In the genomic region with DNA sequence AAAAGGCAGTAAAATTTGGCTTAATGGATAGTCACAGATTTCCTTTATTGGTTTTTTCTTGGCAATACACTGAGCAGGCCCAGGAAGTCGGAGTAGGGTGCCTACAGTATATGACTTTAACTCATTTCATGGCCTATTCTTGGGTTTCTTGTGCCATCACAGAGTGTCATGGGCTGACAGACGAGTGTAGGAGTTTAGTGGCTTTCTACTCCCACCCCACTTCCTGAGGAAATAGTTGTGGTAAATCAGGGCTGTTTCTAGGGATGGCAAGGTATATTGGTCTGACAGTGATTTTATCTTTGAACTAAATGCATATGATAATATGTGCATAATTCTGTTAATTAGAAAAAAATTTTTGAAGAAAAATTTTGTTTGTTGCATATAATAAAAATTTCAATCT, we compare ENCODE assay signal across 13 cellular contexts.
A peak's percentile ranks its signal among the peaks of the same experiment; 100 is the strongest.
DNase-seq lines count a peak whose midpoint lies in the region; ATAC-seq lines count a peak whose summit lies in the region.
"Had no signal": no experiment of that assay in that cellular context is flagged by ENCODE, and none has a peak within 500 bp of the region (broad histone marks: within the 10 kb centered on the region; RNA-seq: fewer than 3 reads in every experiment).

No MANE protein-coding gene starts in this region.

- peaks cover 3% of the 10 kb centered on the region for H3K9me3 Mint-ChIP-seq in activated T-cell treated with anti-CD3 and anti-CD28 coated beads, Interleukin-2, amount 50 U/mL, for 24 hours
- peaks cover 5% of the 10 kb centered on the region for H3K9me3 Mint-ChIP-seq in activated naive CD4-positive, alpha-beta T cell treated with anti-CD3 and anti-CD28 coated beads, Interleukin-2, amount 10 ng/mL, durations not matched to agents 7 days and 5 days

- H3K36me3 Mint-ChIP-seq in activated T-cell treated with anti-CD3 and anti-CD28 coated beads, Interleukin-2, amount 50 U/mL, for 24 hours (ENCODE audit: low read depth), result peaks cover 2% of the 10 kb centered on the region
- H3K36me3 Mint-ChIP-seq in activated naive CD4-positive, alpha-beta T cell treated with anti-CD3 and anti-CD28 coated beads, Interleukin-2, amount 10 ng/mL, durations not matched to agents 7 days and 5 days, result peaks cover 5% of the 10 kb centered on the region

- peak; percentile 9 for DNase-seq in activated T-cell treated with anti-CD3 and anti-CD28 coated beads for 4 hours
- DNase-seq in activated T-cell treated with anti-CD3 and anti-CD28 coated beads, Interleukin-2, amount 50 U/mL, for 24 hours, result no peak
- peak; percentile 38 to 41 for DNase-seq in Kasumi-1 (lab: John Stamatoyannopoulos, UW)
- peak; percentile 55 for DNase-seq in activated naive CD4-positive, alpha-beta T cell treated with anti-CD3 and anti-CD28 coated beads, Interleukin-2, amount 10 ng/mL, durations not matched to agents 7 days and 5 days
- peak; percentile 7 for DNase-seq in stimulated activated naive CD4-positive, alpha-beta T cell treated with Interleukin-2 at 50 U/mL for 16 hours (lab: John Stamatoyannopoulos, UW)
- no peak for DNase-seq in COLO829 (ENCODE audit: low spot score)
- DNase-seq: caudate nucleus, DMS79 treated with DMSO at 0.1 percent for 48 hours, islet precursor cell, mucosa of descending colon, NCI-H510A had no signal

- no peak overlapping the region for H3K4me3 Mint-ChIP-seq in activated T-cell treated with anti-CD3 and anti-CD28 coated beads, Interleukin-2, amount 50 U/mL, for 24 hours
- no peak overlapping the region for H3K4me3 Mint-ChIP-seq in activated naive CD4-positive, alpha-beta T cell treated with anti-CD3 and anti-CD28 coated beads, Interleukin-2, amount 10 ng/mL, durations not matched to agents 7 days and 5 days

- H3K4me1 Mint-ChIP-seq in activated T-cell treated with anti-CD3 and anti-CD28 coated beads, Interleukin-2, amount 50 U/mL, for 24 hours (ENCODE audit: low read depth), result peaks cover 40% of the 10 kb centered on the region
- H3K4me1 Mint-ChIP-seq in activated naive CD4-positive, alpha-beta T cell treated with anti-CD3 and anti-CD28 coated beads, Interleukin-2, amount 10 ng/mL, durations not matched to agents 7 days and 5 days, result peaks cover 12% of the 10 kb centered on the region

- CTCF ChIA-PET in activated naive CD4-positive, alpha-beta T cell treated with anti-CD3 and anti-CD28 coated beads, Interleukin-2, amount 10 ng/mL, durations not matched to agents 7 days and 5 days (lab: Charles Lee), result no interaction called here

- H3K27me3 Mint-ChIP-seq in activated T-cell treated with anti-CD3 and anti-CD28 coated beads, Interleukin-2, amount 50 U/mL, for 24 hours, result peaks cover 30% of the 10 kb centered on the region
- peaks cover 24% of the 10 kb centered on the region for H3K27me3 Mint-ChIP-seq in activated naive CD4-positive, alpha-beta T cell treated with anti-CD3 and anti-CD28 coated beads, Interleukin-2, amount 10 ng/mL, durations not matched to agents 7 days and 5 days

- H3K27ac Mint-ChIP-seq in activated T-cell treated with anti-CD3 and anti-CD28 coated beads, Interleukin-2, amount 50 U/mL, for 24 hours, result no peak overlapping the region
- no peak overlapping the region for H3K27ac Mint-ChIP-seq in activated naive CD4-positive, alpha-beta T cell treated with anti-CD3 and anti-CD28 coated beads, Interleukin-2, amount 10 ng/mL, durations not matched to agents 7 days and 5 days

- ATAC-seq in HG03108 (IDR thresholded peaks at IDR 0.05; ENCODE audit: unreplicated experiment), result no peak
- ATAC-seq in HG03139 (IDR thresholded peaks at IDR 0.05; ENCODE audit: unreplicated experiment), result no peak
- ATAC-seq: mucosa of descending colon had no signal

Comparison
In these comparisons a context has a peak if more than half of its experiments do, and no peak if none do; other contexts are left out.
1. DNase-seq: peak in activated T-cell treated with anti-CD3 and anti-CD28 coated beads for 4 hours (single experiment), Kasumi-1 (2 of 2), activated naive CD4-positive, alpha-beta T cell treated with anti-CD3 and anti-CD28 coated beads, Interleukin-2, amount 10 ng/mL, durations not matched to agents 7 days and 5 days (single experiment) and stimulated activated naive CD4-positive, alpha-beta T cell treated with Interleukin-2 at 50 U/mL for 16 hours (single experiment); none in activated T-cell treated with anti-CD3 and anti-CD28 coated beads, Interleukin-2, amount 50 U/mL, for 24 hours (single experiment) and COLO829 (single experiment).